14 cellular contexts compared by ENCODE assay signal in genomic region chr6:133764011-133764812, GRCh38.
DNase-seq lines count a peak whose midpoint lies in the region; ATAC-seq and TF ChIP-seq lines count a peak whose summit lies in the region.
"Had no signal": no experiment of that assay in that cellular context is flagged by ENCODE, and none has a peak within 500 bp of the region (broad histone marks: within the 10 kb centered on the region; RNA-seq: fewer than 3 reads in every experiment).

No MANE protein-coding gene starts in this region.

- H3K36me3 Mint-ChIP-seq in activated naive CD4-positive, alpha-beta T cell treated with anti-CD3 and anti-CD28 coated beads for 36 hours (ENCODE audit: low read depth): no peaks in the 10 kb centered on the region
- H3K36me3 Mint-ChIP-seq in activated T-cell treated with anti-CD3 and anti-CD28 coated beads, Interleukin-2, amount 50 U/mL, for 24 hours (ENCODE audit: low read depth): no peaks in the 10 kb centered on the region

- peak overlapping the region; percentile 37; the same call in 1 of the 2 replicates for H3K27ac ChIP-seq in HCT116 (ENCODE audit: low read depth, low read length)
- peak overlapping the region; percentile 56 to 78 for H3K27ac ChIP-seq in coronary artery
- H3K27ac ChIP-seq in left lung: peak overlapping the region; percentile 2 to 53
- peak overlapping the region; percentile 50 to 52 for H3K27ac ChIP-seq in thoracic aorta

- no peak overlapping the region for H3K4me3 Mint-ChIP-seq in activated naive CD4-positive, alpha-beta T cell treated with anti-CD3 and anti-CD28 coated beads for 36 hours
- no peak overlapping the region for H3K4me3 Mint-ChIP-seq in activated T-cell treated with anti-CD3 and anti-CD28 coated beads, Interleukin-2, amount 50 U/mL, for 24 hours
- H3K4me3 Mint-ChIP-seq: central memory CD8-positive, alpha-beta T cell; IgD-negative memory B cell had no signal

- CTCF ChIA-PET in HCT116 (lab: Charles Lee): no interaction called here
- CTCF ChIA-PET in activated naive CD4-positive, alpha-beta T cell treated with anti-CD3 and anti-CD28 coated beads for 36 hours (lab: Charles Lee): no interaction called here

- POLR2A ChIA-PET in HCT116 (lab: Charles Lee): no interaction called here

- peaks cover 31% of the 10 kb centered on the region for H3K27me3 Mint-ChIP-seq in activated naive CD4-positive, alpha-beta T cell treated with anti-CD3 and anti-CD28 coated beads for 36 hours (ENCODE audit: low read depth)
- peaks cover 27% of the 10 kb centered on the region for H3K27me3 Mint-ChIP-seq in activated T-cell treated with anti-CD3 and anti-CD28 coated beads, Interleukin-2, amount 50 U/mL, for 24 hours

- H2AFZ ChIP-seq in HCT116 (ENCODE audit: low read depth, low read length, poor library complexity, severe bottlenecking): no peak overlapping the region

- H3K36me3 ChIP-seq in HCT116 (ENCODE audit: control insufficient read depth in 1 of 2, insufficient read depth in 2 of 2, low read length in 2 of 2): no peaks in the 10 kb centered on the region
- no peaks in the 10 kb centered on the region for H3K36me3 ChIP-seq in left lung
- no peaks in the 10 kb centered on the region for H3K36me3 ChIP-seq in thoracic aorta

- ATAC-seq in HCT116: no peak; the same call in 1 of the 2 replicates
- ATAC-seq in left lung: peak; percentile 67
- ATAC-seq in thoracic aorta (ENCODE audit: insufficient number of reproducible peaks, low FRiP score, low read depth): no peak
- ATAC-seq in GM18517 (IDR thresholded peaks at IDR 0.05; ENCODE audit: unreplicated experiment): no peak

- TF ChIP-seq RAD21 in HCT116 (IDR thresholded peaks at IDR 0.05; ENCODE audit: low read depth): no peak

- H3K9me3 ChIP-seq in HCT116 (ENCODE audit: control insufficient read depth in 1 of 2, insufficient read depth in 1 of 2, low read depth in 1 of 2, low read length in 2 of 2) (no peaks in the 10 kb centered on the region), left lung (no peaks in the 10 kb centered on the region), thoracic aorta (no peaks in the 10 kb centered on the region)

- H3K4me1 Mint-ChIP-seq in activated naive CD4-positive, alpha-beta T cell treated with anti-CD3 and anti-CD28 coated beads for 36 hours (ENCODE audit: low read depth): no peaks in the 10 kb centered on the region
- no peaks in the 10 kb centered on the region for H3K4me1 Mint-ChIP-seq in activated T-cell treated with anti-CD3 and anti-CD28 coated beads, Interleukin-2, amount 50 U/mL, for 24 hours (ENCODE audit: low read depth)
- H3K4me1 Mint-ChIP-seq: central memory CD8-positive, alpha-beta T cell; IgD-negative memory B cell had no signal

- H3K27me3 ChIP-seq in HCT116 (ENCODE audit: insufficient read depth, low read length) (no peaks in the 10 kb centered on the region), left lung (no peaks in the 10 kb centered on the region), thoracic aorta (replicated peaks; ENCODE audit: insufficient read depth) (no peaks in the 10 kb centered on the region)

- no peaks in the 10 kb centered on the region for H3K79me2 ChIP-seq in HCT116 (ENCODE audit: insufficient read depth, low read length)

- no peaks in the 10 kb centered on the region for H3K9me3 Mint-ChIP-seq in activated naive CD4-positive, alpha-beta T cell treated with anti-CD3 and anti-CD28 coated beads for 36 hours
- no peaks in the 10 kb centered on the region for H3K9me3 Mint-ChIP-seq in activated T-cell treated with anti-CD3 and anti-CD28 coated beads, Interleukin-2, amount 50 U/mL, for 24 hours
- H3K9me3 Mint-ChIP-seq: central memory CD8-positive, alpha-beta T cell had no signal

- TF ChIP-seq CTCF in HCT116 (IDR thresholded peaks at IDR 0.05 in 2 of 3, conservative IDR thresholded peaks at IDR 0.05 in 1 of 3; ENCODE audit: borderline replicate concordance in 1 of 3, insufficient read depth in 1 of 3, low read depth in 2 of 3, low read length in 2 of 3) (no peak), coronary artery (IDR thresholded peaks at IDR 0.05) (no peak), left lung (IDR thresholded peaks at IDR 0.05) (no peak), thoracic aorta (IDR thresholded peaks at IDR 0.05) (no peak)

- intact Hi-C loops in HCT116 (cut with micrococcal nuclease) (no loop called here), left lung (cut with DNase I) (no loop called here)
- intact Hi-C loops in activated naive CD4-positive, alpha-beta T cell treated with anti-CD3 and anti-CD28 coated beads for 36 hours (cut with micrococcal nuclease): no loop called here

- H4K20me1 ChIP-seq in HCT116 (ENCODE audit: insufficient read depth): no peaks in the 10 kb centered on the region

- no peak for TF ChIP-seq POLR2A in HCT116 (IDR thresholded peaks at IDR 0.05; ENCODE audit: borderline replicate concordance, extremely low read depth, insufficient read depth, insufficient read length)

- H3K4me3 ChIP-seq in HCT116 (replicated peaks in 1 of 2; ENCODE audit: low read depth in 1 of 2, low read length in 2 of 2) (no peak overlapping the region), coronary artery (no peak overlapping the region), left lung (no peak overlapping the region), thoracic aorta (no peak overlapping the region)

- no peaks in the 10 kb centered on the region for H3K9me2 ChIP-seq in HCT116 (ENCODE audit: insufficient read depth)

- BruUV-seq in HCT116 (replicated peaks; lab: Mats Ljungman, UMichigan): no TSS peak

- no peak for DNase-seq in HCT116 (ENCODE audit: low read depth, low spot score)
- DNase-seq in coronary artery (ENCODE audit: low spot score): no peak
- no peak for DNase-seq in left lung
- no peak for DNase-seq in thoracic aorta (ENCODE audit: low spot score)
- DNase-seq in activated naive CD4-positive, alpha-beta T cell treated with anti-CD3 and anti-CD28 coated beads for 36 hours: no peak
- no peak for DNase-seq in activated effector memory CD4-positive, alpha-beta T cell treated with anti-CD3 and anti-CD28 coated beads, Interleukin-2, amount 50 U/mL, for 16 hours
- no peak for DNase-seq in activated T-cell treated with anti-CD3 and anti-CD28 coated beads, Interleukin-2, amount 50 U/mL, for 24 hours
- DNase-seq: activated T-cell treated with anti-CD3 and anti-CD28 coated beads for 4 hours, head of caudate nucleus, NCI-H2107, RPMI8226 had no signal

- peaks cover 0 to 20% of the 10 kb centered on the region in 2 experiments; a peak in 2 of 4 replicates for H3K4me1 ChIP-seq in HCT116 (ENCODE audit: control insufficient read depth in 1 of 2, insufficient read depth in 2 of 2, low read length in 2 of 2)
- H3K4me1 ChIP-seq in left lung: peaks cover 0 to 2% of the 10 kb centered on the region in 2 donors
- H3K4me1 ChIP-seq in thoracic aorta (ENCODE audit: control insufficient read depth in 1 of 2, low read depth in 2 of 2): peaks cover 27 to 61% of the 10 kb centered on the region in 2 donors

- RAD21 ChIA-PET in HCT116 (lab: Charles Lee; ENCODE audit: low non-redundant PET in 1 of 2, low total read pairs in 2 of 2, uncharacterized antibody in 2 of 2, unreplicated experiment in 2 of 2): no interaction called here

- H3K9ac ChIP-seq in HCT116 (ENCODE audit: low read length): no peak overlapping the region

- H3K27ac Mint-ChIP-seq in activated naive CD4-positive, alpha-beta T cell treated with anti-CD3 and anti-CD28 coated beads for 36 hours: no peak overlapping the region
- H3K27ac Mint-ChIP-seq in activated T-cell treated with anti-CD3 and anti-CD28 coated beads, Interleukin-2, amount 50 U/mL, for 24 hours: no peak overlapping the region
- H3K27ac Mint-ChIP-seq: IgD-negative memory B cell had no signal

- H3K4me2 ChIP-seq in HCT116 (ENCODE audit: low read length): no peak overlapping the region

TF ChIP-seq in HCT116, 20 proteins besides CTCF, POLR2A, EP300 and RAD21 (continues in another document):
- TF ChIP-seq ZNF274 (IDR thresholded peaks at IDR 0.05; ENCODE audit: low read depth, low read length) (no peak), JUND (IDR thresholded peaks at IDR 0.05) (no peak), ATF3 (IDR thresholded peaks at IDR 0.05) (no peak), FOSL1 (IDR thresholded peaks at IDR 0.05; ENCODE audit: low read depth) (no peak), MAX (IDR thresholded peaks at IDR 0.05) (no peak), EZH2phosphoT487 (IDR thresholded peaks at IDR 0.05; ENCODE audit: borderline replicate concordance) (no peak), YY1 (IDR thresholded peaks at IDR 0.05; ENCODE audit: extremely low read depth, insufficient replicate concordance, low read depth, low read length) (no peak), ELF1 (IDR thresholded peaks at IDR 0.05; ENCODE audit: borderline replicate concordance, low read depth) (no peak), ZFX (IDR thresholded peaks at IDR 0.05) (no peak), REST (IDR thresholded peaks at IDR 0.05; ENCODE audit: low read depth) (no peak)
